26 cellular contexts compared by ENCODE assay signal in genomic region chr16:28307936-28308335, GRCh38. TPM values are rescaled to one million over a fixed set of nuclear protein-coding genes. Genes with fewer than 3 reads are reported as not detected.
"Had no signal": no experiment of that assay in that cellular context is flagged by ENCODE, and none has a peak within 500 bp of the region (broad histone marks: within the 10 kb centered on the region; RNA-seq: fewer than 3 reads in every experiment).

No MANE protein-coding gene starts in this region.

- H3K27me3 Mint-ChIP-seq: activated B cell treated with CpG ODN at 0.5 μM for 24 hours; activated naive CD4-positive, alpha-beta T cell treated with anti-CD3 and anti-CD28 coated beads, Interleukin-2, amount 10 ng/mL, durations not matched to agents 7 days and 5 days; activated T-helper 17 cell treated with anti-CD3 and anti-CD28 coated beads, Interleukin-2, amount 50 U/mL, for 72 hours had no signal

- H3K27me3 ChIP-seq: ascending aorta, body of pancreas had no signal

- H3K36me3 ChIP-seq: ascending aorta had no signal

- FAIRE-seq: bronchial epithelial cell, TTC549 had no signal

- DNase-seq: activated B cell treated with CpG ODN at 0.5 μM for 24 hours; activated CD4-positive, alpha-beta T cell treated with anti-CD3 and anti-CD28 coated beads for 1 hour; activated CD4-positive, alpha-beta T cell treated with anti-CD3 and anti-CD28 coated beads, Interleukin-2, amount 10 ng/mL, durations not matched to agents 24 days and 14 days; activated CD4-positive, alpha-beta T cell treated with anti-CD3 and anti-CD28 coated beads, Interleukin-2, amount 50 U/mL, for 48 hours; activated gamma-delta T cell treated with Interleukin-2 at 50 U/mL for 16 hours; activated naive CD4-positive, alpha-beta T cell treated with anti-CD3 and anti-CD28 coated beads, Interleukin-2, amount 10 ng/mL, durations not matched to agents 7 days and 5 days; activated T-cell treated with anti-CD3 and anti-CD28 coated beads for 4 hours; activated T-cell treated with anti-CD3 and anti-CD28 coated beads, Interleukin-2, amount 50 U/mL, for 48 hours; body of pancreas; central memory CD4-positive, alpha-beta T cell; NCI-H1048; NCI-H146; NCI-H1930; NCI-H2171 treated with DMSO at 0.1 percent for 48 hours; NCI-H226; NCI-H526 treated with DMSO at 0.1 percent for 48 hours; NCI-H82; SIG-M5; T-helper 2 cell; T1000 had no signal

- H3K27ac Mint-ChIP-seq: activated B cell treated with CpG ODN at 0.5 μM for 24 hours; activated CD4-positive, alpha-beta T cell treated with anti-CD3 and anti-CD28 coated beads, Interleukin-2, amount 10 ng/mL, durations not matched to agents 24 days and 14 days; activated naive CD4-positive, alpha-beta T cell treated with anti-CD3 and anti-CD28 coated beads, Interleukin-2, amount 10 ng/mL, durations not matched to agents 7 days and 5 days; activated T-helper 17 cell treated with anti-CD3 and anti-CD28 coated beads, Interleukin-2, amount 50 U/mL, for 72 hours had no signal

- H3K9me3 ChIP-seq: ascending aorta, body of pancreas had no signal

- H3K4me1 ChIP-seq: ascending aorta, body of pancreas had no signal

- H3K9me3 Mint-ChIP-seq: activated B cell treated with CpG ODN at 0.5 μM for 24 hours; activated naive CD4-positive, alpha-beta T cell treated with anti-CD3 and anti-CD28 coated beads, Interleukin-2, amount 10 ng/mL, durations not matched to agents 7 days and 5 days; activated T-helper 17 cell treated with anti-CD3 and anti-CD28 coated beads, Interleukin-2, amount 50 U/mL, for 72 hours had no signal

- H3K27ac ChIP-seq: ascending aorta, body of pancreas had no signal

- H3K4me3 Mint-ChIP-seq: activated B cell treated with CpG ODN at 0.5 μM for 24 hours; activated CD4-positive, alpha-beta T cell treated with anti-CD3 and anti-CD28 coated beads, Interleukin-2, amount 10 ng/mL, durations not matched to agents 24 days and 14 days; activated naive CD4-positive, alpha-beta T cell treated with anti-CD3 and anti-CD28 coated beads, Interleukin-2, amount 10 ng/mL, durations not matched to agents 7 days and 5 days; activated T-helper 17 cell treated with anti-CD3 and anti-CD28 coated beads, Interleukin-2, amount 50 U/mL, for 72 hours had no signal

- H3K4me3 ChIP-seq: ascending aorta, body of pancreas had no signal

- ATAC-seq: activated T-helper 17 cell treated with anti-CD3 and anti-CD28 coated beads, Interleukin-2, amount 50 U/mL, for 72 hours; body of pancreas had no signal

RNA-seq across cellular contexts. Expression of gene SBK1, which starts 15.6 kb away (rescaled TPM):
- total RNA-seq: ascending aorta, RPMI7951 had no signal

RNA-seq across cellular contexts. Expression of gene NPIPB6, which starts 55.4 kb away (rescaled TPM):
- total RNA-seq: LHCN-M2 had no signal
